Comparison of ENCODE assay signal across 8 cellular contexts in genomic region chr14:100440207-100440631, GRCh38.
A peak's percentile ranks its signal among the peaks of the same experiment; 100 is the strongest.
DNase-seq lines count a peak whose midpoint lies in the region; ATAC-seq and TF ChIP-seq lines count a peak whose summit lies in the region.

No MANE protein-coding gene starts in this region.

- no TSS peak for BruUV-seq in Calu3 (replicated peaks; lab: Mats Ljungman, UMichigan)

- peak overlapping the region; percentile 91 for H3K27ac ChIP-seq in RWPE1

- H3K27ac Mint-ChIP-seq in Calu3 (ENCODE audit: unreplicated experiment) = no peak overlapping the region

- no peaks in the 10 kb centered on the region for H3K27me3 Mint-ChIP-seq in Calu3 (ENCODE audit: unreplicated experiment)

- H3K4me3 Mint-ChIP-seq in Calu3 (ENCODE audit: low read depth, unreplicated experiment) = no peak overlapping the region

- no peak for ATAC-seq in GM18868 (IDR thresholded peaks at IDR 0.05; ENCODE audit: unreplicated experiment)

- TF ChIP-seq CTCF in Calu3 (IDR thresholded peaks at IDR 0.05; ENCODE audit: unreplicated experiment) = peak; percentile 60
- TF ChIP-seq CTCF in RWPE1 (conservative IDR thresholded peaks at IDR 0.05; ENCODE audit: low read depth) = peak; percentile 92

- intact Hi-C loops in Calu3 (cut with micrococcal nuclease; ENCODE audit: unreplicated experiment) = loop anchor here (1.0 to 5.0 kb wide), 2 partner anchors 37 to 205 kb away; no protein-coding TSS in a partner anchor

- CTCF ChIA-PET in Calu3 (lab: Charles Lee) = interaction anchor here (0.7 to 2.7 kb wide), 8 partner anchors 15 to 208 kb away, joined by 3 to 64 read pairs (median 4); no protein-coding TSS in a partner anchor
- CTCF ChIA-PET in RWPE1 (lab: Yijun Ruan, JAX) = interaction anchor here (0.5 to 4.4 kb wide), 20 partner anchors 11 to 1318 kb away, joined by 3 to 35 read pairs (median 4); no protein-coding TSS in a partner anchor

- H3K4me1 Mint-ChIP-seq in Calu3 (ENCODE audit: low read depth, unreplicated experiment) = peaks cover 41% of the 10 kb centered on the region

- POLR2A ChIA-PET in RWPE1 (lab: Yijun Ruan, JAX; ENCODE audit: low non-redundant PET) = interaction anchor here (1.0 kb wide), 1 partner anchor 461 kb away, joined by 4 read pairs; no protein-coding TSS in a partner anchor

- H3K9me3 Mint-ChIP-seq in Calu3 (ENCODE audit: low read depth, unreplicated experiment) = no peaks in the 10 kb centered on the region

- DNase-seq in Calu3 (peak; percentile 82), HuH-7.5 (ENCODE audit: low spot score) (peak; percentile 74), RWPE1 (ENCODE audit: low spot score) (peak; percentile 95), cerebellar nuclear complex (lab: John Stamatoyannopoulos, UW) (peak; percentile 84 to 95), kidney glomerular epithelial cell (lab: John Stamatoyannopoulos, UW) (peak; percentile 75), ureter (ENCODE audit: low spot score) (no peak)
- DNase-seq in stimulated activated CD4-positive, alpha-beta T cell treated with anti-CD3 and anti-CD28 coated beads, TNF-alpha, amount 100 ng/mL, for 4 hours (ENCODE audit: low read depth in 3 of 3) = peak in 2 of 3 experiments; percentile 9 to 16

- no peaks in the 10 kb centered on the region for H3K36me3 Mint-ChIP-seq in Calu3 (ENCODE audit: insufficient read depth, unreplicated experiment)
